ENCODE assay signal across 30 cellular contexts in the genomic region with DNA sequence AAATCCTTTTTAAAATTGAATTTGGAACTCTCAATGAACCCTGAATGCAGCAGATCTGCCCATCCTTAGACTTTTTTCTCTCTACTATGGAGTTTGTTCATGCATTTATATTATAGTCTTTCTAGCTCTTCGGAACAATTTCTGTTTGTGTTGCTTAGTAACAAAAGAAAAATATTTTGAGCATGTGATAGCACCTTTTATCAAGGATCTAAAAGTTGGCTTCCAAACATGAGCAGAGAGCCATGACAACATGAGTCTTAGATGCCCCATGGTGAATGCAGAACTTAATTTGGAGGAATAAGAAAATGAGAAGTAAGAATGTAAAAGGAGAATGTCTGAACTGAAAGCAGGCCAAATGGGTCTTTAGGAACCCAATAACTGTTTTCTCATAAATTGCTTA.
A peak's percentile ranks its signal among the peaks of the same experiment; 100 is the strongest.
DNase-seq lines count a peak whose midpoint lies in the region; ATAC-seq and FAIRE-seq lines count a peak whose summit lies in the region.
"Had no signal": no experiment of that assay in that cellular context is flagged by ENCODE, and none has a peak within 500 bp of the region (broad histone marks: within the 10 kb centered on the region; RNA-seq: fewer than 3 reads in every experiment).

No MANE protein-coding gene starts in this region.

- peaks cover 0 to 2% of the 10 kb centered on the region in 2 donors for H3K27me3 Mint-ChIP-seq in effector memory CD8-positive, alpha-beta T cell
- H3K27me3 Mint-ChIP-seq: activated B cell treated with CpG ODN at 0.5 μM for 24 hours; activated CD8-positive, alpha-beta memory T cell treated with anti-CD3 and anti-CD28 coated beads, Interleukin-2, amount 10 ng/mL, durations not matched to agents 7 days and 5 days; central memory CD8-positive, alpha-beta T cell; dendritic cell treated with granulocyte-macrophage colony-stimulating factor and Interleukin-4, amounts not matched to agents 40 ng/mL and 50 ng/mL, for 4 days had no signal

- no peak overlapping the region for H3K27ac Mint-ChIP-seq in effector memory CD8-positive, alpha-beta T cell
- H3K27ac Mint-ChIP-seq: activated B cell treated with CpG ODN at 0.5 μM for 24 hours; activated CD8-positive, alpha-beta memory T cell treated with anti-CD3 and anti-CD28 coated beads, Interleukin-2, amount 10 ng/mL, durations not matched to agents 7 days and 5 days; dendritic cell treated with granulocyte-macrophage colony-stimulating factor and Interleukin-4, amounts not matched to agents 40 ng/mL and 50 ng/mL, for 4 days; natural killer cell; stimulated activated effector memory CD8-positive, alpha-beta T cell treated with anti-CD3 and anti-CD28 coated beads, Interleukin-12 subunit alpha, Interleukin-12 subunit beta, amount 100 ng/mL, for 72 hours; T-cell had no signal

- no peak overlapping the region for H3K4me3 Mint-ChIP-seq in effector memory CD8-positive, alpha-beta T cell
- H3K4me3 Mint-ChIP-seq: activated B cell treated with CpG ODN at 0.5 μM for 24 hours; activated CD8-positive, alpha-beta memory T cell treated with anti-CD3 and anti-CD28 coated beads, Interleukin-2, amount 10 ng/mL, durations not matched to agents 7 days and 5 days; central memory CD8-positive, alpha-beta T cell; dendritic cell treated with granulocyte-macrophage colony-stimulating factor and Interleukin-4, amounts not matched to agents 40 ng/mL and 50 ng/mL, for 4 days; natural killer cell; stimulated activated effector memory CD8-positive, alpha-beta T cell treated with anti-CD3 and anti-CD28 coated beads, Interleukin-12 subunit alpha, Interleukin-12 subunit beta, amount 100 ng/mL, for 72 hours; T-cell had no signal

- no peaks in the 10 kb centered on the region for H3K36me3 ChIP-seq in SJSA1
- H3K36me3 ChIP-seq: BLaER1, SJCRH30, upper lobe of right lung had no signal

- H3K9me3 ChIP-seq in SJSA1 (replicated peaks), result no peaks in the 10 kb centered on the region
- H3K9me3 ChIP-seq: BLaER1, psoas muscle, SJCRH30 had no signal

- H3K4me3 ChIP-seq in SJSA1, result no peak overlapping the region
- H3K4me3 ChIP-seq: BLaER1, K562, psoas muscle, SJCRH30, upper lobe of right lung had no signal

- no peaks in the 10 kb centered on the region for H3K4me1 Mint-ChIP-seq in effector memory CD8-positive, alpha-beta T cell (ENCODE audit: low read depth in 2 of 2)
- H3K4me1 Mint-ChIP-seq: activated B cell treated with CpG ODN at 0.5 μM for 24 hours; activated CD8-positive, alpha-beta memory T cell treated with anti-CD3 and anti-CD28 coated beads, Interleukin-2, amount 10 ng/mL, durations not matched to agents 7 days and 5 days; central memory CD8-positive, alpha-beta T cell; natural killer cell; stimulated activated effector memory CD8-positive, alpha-beta T cell treated with anti-CD3 and anti-CD28 coated beads, Interleukin-12 subunit alpha, Interleukin-12 subunit beta, amount 100 ng/mL, for 72 hours; T-cell had no signal

- DNase-seq in M059J (ENCODE audit: low read depth) (peak; percentile 60), SJSA1 (ENCODE audit: low read depth in 1 of 2, low spot score in 2 of 2) (no peak), fibroblast of peridontal ligament (ENCODE audit: extremely low read depth) (peak; percentile 34), renal cortical epithelial cell (ENCODE audit: low read depth) (peak; percentile 30), HTR-8/SVneo (ENCODE audit: insufficient read length, low spot score) (no peak)
- DNase-seq in effector memory CD8-positive, alpha-beta T cell, result no peak
- DNase-seq: activated B cell treated with CpG ODN at 0.5 μM for 24 hours; activated CD8-positive, alpha-beta memory T cell treated with anti-CD3 and anti-CD28 coated beads, Interleukin-2, amount 10 ng/mL, durations not matched to agents 7 days and 5 days; activated gamma-delta T cell treated with Interleukin-2 at 50 U/mL for 16 hours; activated T-cell treated with anti-CD3 and anti-CD28 coated beads, Interleukin-2, amount 50 U/mL, for 48 hours; left ventricle myocardium superior; natural killer cell; NCI-H1417 treated with DMSO at 0.1 percent for 48 hours; NCI-H2081 treated with DMSO at 0.1 percent for 48 hours; NCI-H2227 treated with DMSO at 0.1 percent for 48 hours; NCI-H526 treated with DMSO at 0.1 percent for 48 hours; occipital lobe; psoas muscle; SJCRH30; T-cell; upper lobe of right lung had no signal

- no peak for ATAC-seq in HG02870 (IDR thresholded peaks at IDR 0.05; ENCODE audit: unreplicated experiment)
- no peak for ATAC-seq in effector memory CD8-positive, alpha-beta T cell (replicated peaks)
- ATAC-seq: activated CD8-positive, alpha-beta memory T cell treated with anti-CD3 and anti-CD28 coated beads, Interleukin-2, amount 10 ng/mL, durations not matched to agents 7 days and 5 days; K562; left ventricle myocardium superior; natural killer cell; psoas muscle; stimulated activated effector memory CD8-positive, alpha-beta T cell treated with anti-CD3 and anti-CD28 coated beads, Interleukin-12 subunit alpha, Interleukin-12 subunit beta, amount 100 ng/mL, for 72 hours; T-cell; upper lobe of right lung had no signal

- FAIRE-seq in HTR-8/SVneo (lab: Jason Lieb, UNC), result no peak
- FAIRE-seq: astrocyte, GM12891, H1, K562 had no signal

- no peaks in the 10 kb centered on the region for H3K9me3 Mint-ChIP-seq in effector memory CD8-positive, alpha-beta T cell
- H3K9me3 Mint-ChIP-seq: central memory CD8-positive, alpha-beta T cell; stimulated activated effector memory CD8-positive, alpha-beta T cell treated with anti-CD3 and anti-CD28 coated beads, Interleukin-12 subunit alpha, Interleukin-12 subunit beta, amount 100 ng/mL, for 72 hours had no signal

- H3K27ac ChIP-seq in SJSA1, result peak overlapping the region; percentile 34
- H3K27ac ChIP-seq: BLaER1, psoas muscle, SJCRH30, upper lobe of right lung had no signal

- no peaks in the 10 kb centered on the region for H3K36me3 Mint-ChIP-seq in effector memory CD8-positive, alpha-beta T cell (ENCODE audit: insufficient read depth)
- H3K36me3 Mint-ChIP-seq: activated CD8-positive, alpha-beta memory T cell treated with anti-CD3 and anti-CD28 coated beads, Interleukin-2, amount 10 ng/mL, durations not matched to agents 7 days and 5 days; natural killer cell; stimulated activated effector memory CD8-positive, alpha-beta T cell treated with anti-CD3 and anti-CD28 coated beads, Interleukin-12 subunit alpha, Interleukin-12 subunit beta, amount 100 ng/mL, for 72 hours; T-cell had no signal

- H3K4me1 ChIP-seq in SJSA1 (replicated peaks), result peaks cover 29% of the 10 kb centered on the region
- H3K4me1 ChIP-seq: psoas muscle, SJCRH30, upper lobe of right lung had no signal

- no peaks in the 10 kb centered on the region for H3K27me3 ChIP-seq in SJSA1 (replicated peaks)
- H3K27me3 ChIP-seq: BLaER1, SJCRH30, upper lobe of right lung had no signal

Comparison
In these comparisons a context has a peak if more than half of its experiments do, and no peak if none do; other contexts are left out.
1. DNase-seq: peak in M059J (single experiment), fibroblast of peridontal ligament (single experiment) and renal cortical epithelial cell (single experiment); none in SJSA1 (0 of 2), effector memory CD8-positive, alpha-beta T cell (0 of 3) and HTR-8/SVneo (single experiment).